ENCODE assay signal across 18 cellular contexts in genomic region chr11:103596323-103596722, GRCh38.
"Had no signal": no experiment of that assay in that cellular context is flagged by ENCODE, and none has a peak within 500 bp of the region (broad histone marks: within the 10 kb centered on the region; RNA-seq: fewer than 3 reads in every experiment).

No MANE protein-coding gene starts in this region.

- H3K27me3 ChIP-seq: breast epithelium, gastrocnemius medialis had no signal

- FAIRE-seq: endometrium, kidney had no signal

- H3K27ac ChIP-seq: breast epithelium, coronary artery, gastrocnemius medialis, left ventricle myocardium inferior, spleen had no signal

- ATAC-seq: activated CD4-positive, CD25-positive, alpha-beta regulatory T cell treated with anti-CD3 and anti-CD28 coated beads, Interleukin-2, amount 50 U/mL, for 24 hours; activated T-cell treated with anti-CD3 and anti-CD28 coated beads, Interleukin-2, amount 50 U/mL, for 72 hours; gastrocnemius medialis; stimulated activated naive B cell treated with anti-CD40 and anti-IgM and Interleukin-4, amounts not matched to agents 10 μg/mL and 1 μg/mL and 100 μg/mL, for 72 hours had no signal

- H3K4me3 ChIP-seq: breast epithelium, coronary artery, gastrocnemius medialis, left ventricle myocardium inferior, spleen had no signal

- H3K36me3 ChIP-seq: breast epithelium, gastrocnemius medialis, left ventricle myocardium inferior, spleen had no signal

- H3K9me3 ChIP-seq: breast epithelium, gastrocnemius medialis, spleen had no signal

- H3K4me1 ChIP-seq: breast epithelium, gastrocnemius medialis, left ventricle myocardium inferior, spleen had no signal

- DNase-seq: activated CD8-positive, alpha-beta memory T cell treated with anti-CD3 and anti-CD28 coated beads for 24 hours; activated CD8-positive, alpha-beta memory T cell treated with anti-CD3 and anti-CD28 coated beads, Interleukin-2, amount 50 U/mL, for 48 hours; activated effector memory CD4-positive, alpha-beta T cell treated with anti-CD3 and anti-CD28 coated beads, Interleukin-2, amount 50 U/mL, for 16 hours; activated naive CD4-positive, alpha-beta T cell treated with anti-CD3 and anti-CD28 coated beads, Interleukin-2, amount 50 U/mL, for 16 hours; activated T-cell treated with anti-CD3 and anti-CD28 coated beads, Interleukin-2, amount 50 U/mL, for 72 hours; aorta; gastrocnemius medialis; head of caudate nucleus; kidney; left ventricle myocardium inferior; nephron progenitor cell; retina; spleen; stimulated activated naive B cell treated with anti-CD40 and anti-IgM and Interleukin-4, amounts not matched to agents 10 μg/mL and 1 μg/mL and 100 μg/mL, for 72 hours had no signal
